ENCODE assay signal across 1 cellular context in the genomic region with DNA sequence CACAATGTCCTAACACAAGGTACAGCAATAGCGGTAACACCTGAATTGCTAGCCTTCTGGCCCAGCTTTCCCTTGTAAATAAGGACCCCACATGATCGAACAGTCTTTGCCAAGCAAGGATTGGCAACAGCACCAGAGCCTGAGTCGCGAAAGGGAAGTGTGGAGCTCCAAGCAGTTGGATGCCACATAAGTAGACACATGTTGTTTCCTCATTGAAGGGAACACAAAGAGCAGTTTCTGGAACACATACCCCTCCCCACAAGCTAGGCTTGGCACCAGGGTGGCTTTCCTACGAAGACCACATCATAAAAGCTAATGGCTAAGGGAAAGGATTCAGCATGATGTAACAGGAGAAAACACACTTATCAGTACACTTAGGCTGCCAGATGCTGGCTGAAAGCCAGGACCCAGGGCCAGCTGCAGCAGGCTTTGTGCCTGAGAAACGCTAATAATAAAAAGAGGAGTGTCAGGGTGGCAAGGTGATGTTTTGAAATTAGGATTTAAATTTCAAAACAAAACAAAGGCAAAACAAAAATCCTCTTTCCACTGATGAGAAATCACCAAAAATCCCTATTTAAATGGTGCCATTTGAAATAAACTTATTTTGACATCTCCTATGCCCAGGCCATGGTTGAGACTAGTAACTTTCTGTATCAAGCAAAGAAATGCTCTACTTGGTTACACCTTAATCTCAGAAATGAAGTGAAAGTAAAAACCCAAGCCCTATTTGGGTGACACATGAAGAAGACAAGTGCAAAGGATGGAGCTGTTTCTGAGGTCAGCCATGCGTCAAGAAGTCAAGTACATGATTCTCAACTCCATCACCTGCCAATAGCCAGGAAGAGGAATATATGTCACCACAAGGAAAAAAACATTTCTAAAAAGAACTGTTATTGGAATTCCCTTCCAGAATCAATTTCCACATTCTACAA.
TF ChIP-seq lines count a peak whose summit lies in the region.

No MANE protein-coding gene starts in this region.

TF ChIP-seq in HEK293, 187 proteins besides CTCF, POLR2A, EP300 and RAD21 (continued from another document and continues in another):
- TF ChIP-seq, protein P1, sequence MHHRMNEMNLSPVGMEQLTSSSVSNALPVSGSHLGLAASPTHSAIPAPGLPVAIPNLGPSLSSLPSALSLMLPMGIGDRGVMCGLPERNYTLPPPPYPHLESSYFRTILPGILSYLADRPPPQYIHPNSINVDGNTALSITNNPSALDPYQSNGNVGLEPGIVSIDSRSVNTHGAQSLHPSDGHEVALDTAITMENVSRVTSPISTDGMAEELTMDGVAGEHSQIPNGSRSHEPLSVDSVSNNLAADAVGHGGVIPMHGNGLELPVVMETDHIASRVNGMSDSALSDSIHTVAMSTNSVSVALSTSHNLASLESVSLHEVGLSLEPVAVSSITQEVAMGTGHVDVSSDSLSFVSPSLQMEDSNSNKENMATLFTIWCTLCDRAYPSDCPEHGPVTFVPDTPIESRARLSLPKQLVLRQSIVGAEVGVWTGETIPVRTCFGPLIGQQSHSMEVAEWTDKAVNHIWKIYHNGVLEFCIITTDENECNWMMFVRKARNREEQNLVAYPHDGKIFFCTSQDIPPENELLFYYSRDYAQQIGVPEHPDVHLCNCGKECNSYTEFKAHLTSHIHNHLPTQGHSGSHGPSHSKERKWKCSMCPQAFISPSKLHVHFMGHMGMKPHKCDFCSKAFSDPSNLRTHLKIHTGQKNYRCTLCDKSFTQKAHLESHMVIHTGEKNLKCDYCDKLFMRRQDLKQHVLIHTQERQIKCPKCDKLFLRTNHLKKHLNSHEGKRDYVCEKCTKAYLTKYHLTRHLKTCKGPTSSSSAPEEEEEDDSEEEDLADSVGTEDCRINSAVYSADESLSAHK (tag by site-specific recombination; IDR thresholded peaks at IDR 0.05): peak; percentile 95
- TF ChIP-seq ZBTB21 (tag by site-specific recombination; IDR thresholded peaks at IDR 0.05) (peak; percentile 72), ZNF324 (tag by site-specific recombination; IDR thresholded peaks at IDR 0.05) (peak; percentile 21; the same call in 1 of the 2 replicates), BCL11A (tag by site-specific recombination; IDR thresholded peaks at IDR 0.05; ENCODE audit: low read depth) (no peak), IKZF3 (tag by site-specific recombination; IDR thresholded peaks at IDR 0.05) (peak; percentile 94), ZNF777 (tag by site-specific recombination; IDR thresholded peaks at IDR 0.05; ENCODE audit: borderline replicate concordance) (no peak), FEZF1 (tag by site-specific recombination; IDR thresholded peaks at IDR 0.05) (peak; percentile 64; the same call in 1 of the 2 replicates), ZNF366 (tag by site-specific recombination; conservative IDR thresholded peaks at IDR 0.05) (peak; percentile 84), ZNF24 (tag by site-specific recombination; IDR thresholded peaks at IDR 0.05) (peak; percentile 69; the same call in 1 of the 2 replicates), SCRT1 (tag by site-specific recombination; IDR thresholded peaks at IDR 0.05; ENCODE audit: borderline replicate concordance) (peak; percentile 66; the same call in 1 of the 2 replicates), ZNF175 (tag by site-specific recombination; IDR thresholded peaks at IDR 0.05) (no peak), SP7 (tag by site-specific recombination; IDR thresholded peaks at IDR 0.05) (peak; percentile 72), GLI2 (tag by site-specific recombination; IDR thresholded peaks at IDR 0.05; ENCODE audit: borderline replicate concordance, low read depth) (no peak), ZNF629 (tag by site-specific recombination; IDR thresholded peaks at IDR 0.05) (peak; percentile 90), ZBTB8A (tag by site-specific recombination; IDR thresholded peaks at IDR 0.05) (peak; percentile 52; the same call in 1 of the 2 replicates), KLF10 (tag by site-specific recombination; IDR thresholded peaks at IDR 0.05) (peak; percentile 78), ZNF140 (tag by site-specific recombination; IDR thresholded peaks at IDR 0.05) (no peak), GLIS2 (tag by site-specific recombination; IDR thresholded peaks at IDR 0.05) (peak; percentile 40), ZNF830 (tag by site-specific recombination; IDR thresholded peaks at IDR 0.05; ENCODE audit: low read depth) (no peak), HOXA7 (CRISPR knock-in tag; IDR thresholded peaks at IDR 0.05; ENCODE audit: borderline replicate concordance) (no peak), OSR2 (tag by site-specific recombination; IDR thresholded peaks at IDR 0.05) (peak; percentile 75; the same call in 1 of the 2 replicates), GLIS1 (tag by site-specific recombination; IDR thresholded peaks at IDR 0.05) (peak; percentile 39; the same call in 1 of the 2 replicates), ZNF660 (tag by site-specific recombination; IDR thresholded peaks at IDR 0.05) (peak; percentile 81; the same call in 1 of the 2 replicates), ZNF792 (tag by site-specific recombination; IDR thresholded peaks at IDR 0.05) (no peak), ZBTB48 (tag by site-specific recombination; IDR thresholded peaks at IDR 0.05) (no peak; the same call in 1 of the 2 replicates), MZF1 (tag by site-specific recombination; IDR thresholded peaks at IDR 0.05; ENCODE audit: borderline replicate concordance) (peak; percentile 39; the same call in 1 of the 2 replicates), ZNF184 (tag by site-specific recombination; IDR thresholded peaks at IDR 0.05) (peak; percentile 97), ZNF10 (tag by site-specific recombination; IDR thresholded peaks at IDR 0.05) (peak; percentile 73)
- TF ChIP-seq, protein P2, sequence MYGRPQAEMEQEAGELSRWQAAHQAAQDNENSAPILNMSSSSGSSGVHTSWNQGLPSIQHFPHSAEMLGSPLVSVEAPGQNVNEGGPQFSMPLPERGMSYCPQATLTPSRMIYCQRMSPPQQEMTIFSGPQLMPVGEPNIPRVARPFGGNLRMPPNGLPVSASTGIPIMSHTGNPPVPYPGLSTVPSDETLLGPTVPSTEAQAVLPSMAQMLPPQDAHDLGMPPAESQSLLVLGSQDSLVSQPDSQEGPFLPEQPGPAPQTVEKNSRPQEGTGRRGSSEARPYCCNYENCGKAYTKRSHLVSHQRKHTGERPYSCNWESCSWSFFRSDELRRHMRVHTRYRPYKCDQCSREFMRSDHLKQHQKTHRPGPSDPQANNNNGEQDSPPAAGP (tag by site-specific recombination; IDR thresholded peaks at IDR 0.05): peak; percentile 58
- TF ChIP-seq, protein P3, sequence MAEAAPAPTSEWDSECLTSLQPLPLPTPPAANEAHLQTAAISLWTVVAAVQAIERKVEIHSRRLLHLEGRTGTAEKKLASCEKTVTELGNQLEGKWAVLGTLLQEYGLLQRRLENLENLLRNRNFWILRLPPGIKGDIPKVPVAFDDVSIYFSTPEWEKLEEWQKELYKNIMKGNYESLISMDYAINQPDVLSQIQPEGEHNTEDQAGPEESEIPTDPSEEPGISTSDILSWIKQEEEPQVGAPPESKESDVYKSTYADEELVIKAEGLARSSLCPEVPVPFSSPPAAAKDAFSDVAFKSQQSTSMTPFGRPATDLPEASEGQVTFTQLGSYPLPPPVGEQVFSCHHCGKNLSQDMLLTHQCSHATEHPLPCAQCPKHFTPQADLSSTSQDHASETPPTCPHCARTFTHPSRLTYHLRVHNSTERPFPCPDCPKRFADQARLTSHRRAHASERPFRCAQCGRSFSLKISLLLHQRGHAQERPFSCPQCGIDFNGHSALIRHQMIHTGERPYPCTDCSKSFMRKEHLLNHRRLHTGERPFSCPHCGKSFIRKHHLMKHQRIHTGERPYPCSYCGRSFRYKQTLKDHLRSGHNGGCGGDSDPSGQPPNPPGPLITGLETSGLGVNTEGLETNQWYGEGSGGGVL (tag by site-specific recombination; IDR thresholded peaks at IDR 0.05): no peak
- TF ChIP-seq, protein P4, sequence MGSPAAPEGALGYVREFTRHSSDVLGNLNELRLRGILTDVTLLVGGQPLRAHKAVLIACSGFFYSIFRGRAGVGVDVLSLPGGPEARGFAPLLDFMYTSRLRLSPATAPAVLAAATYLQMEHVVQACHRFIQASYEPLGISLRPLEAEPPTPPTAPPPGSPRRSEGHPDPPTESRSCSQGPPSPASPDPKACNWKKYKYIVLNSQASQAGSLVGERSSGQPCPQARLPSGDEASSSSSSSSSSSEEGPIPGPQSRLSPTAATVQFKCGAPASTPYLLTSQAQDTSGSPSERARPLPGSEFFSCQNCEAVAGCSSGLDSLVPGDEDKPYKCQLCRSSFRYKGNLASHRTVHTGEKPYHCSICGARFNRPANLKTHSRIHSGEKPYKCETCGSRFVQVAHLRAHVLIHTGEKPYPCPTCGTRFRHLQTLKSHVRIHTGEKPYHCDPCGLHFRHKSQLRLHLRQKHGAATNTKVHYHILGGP (tag by site-specific recombination; IDR thresholded peaks at IDR 0.05): no peak
- TF ChIP-seq, protein P5, sequence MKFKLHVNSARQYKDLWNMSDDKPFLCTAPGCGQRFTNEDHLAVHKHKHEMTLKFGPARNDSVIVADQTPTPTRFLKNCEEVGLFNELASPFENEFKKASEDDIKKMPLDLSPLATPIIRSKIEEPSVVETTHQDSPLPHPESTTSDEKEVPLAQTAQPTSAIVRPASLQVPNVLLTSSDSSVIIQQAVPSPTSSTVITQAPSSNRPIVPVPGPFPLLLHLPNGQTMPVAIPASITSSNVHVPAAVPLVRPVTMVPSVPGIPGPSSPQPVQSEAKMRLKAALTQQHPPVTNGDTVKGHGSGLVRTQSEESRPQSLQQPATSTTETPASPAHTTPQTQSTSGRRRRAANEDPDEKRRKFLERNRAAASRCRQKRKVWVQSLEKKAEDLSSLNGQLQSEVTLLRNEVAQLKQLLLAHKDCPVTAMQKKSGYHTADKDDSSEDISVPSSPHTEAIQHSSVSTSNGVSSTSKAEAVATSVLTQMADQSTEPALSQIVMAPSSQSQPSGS (tag by site-specific recombination; IDR thresholded peaks at IDR 0.05; ENCODE audit: low read depth): 0 out of 2 replicates have a peak, but pooled peaks have one; percentile 33
- TF ChIP-seq, protein P6, sequence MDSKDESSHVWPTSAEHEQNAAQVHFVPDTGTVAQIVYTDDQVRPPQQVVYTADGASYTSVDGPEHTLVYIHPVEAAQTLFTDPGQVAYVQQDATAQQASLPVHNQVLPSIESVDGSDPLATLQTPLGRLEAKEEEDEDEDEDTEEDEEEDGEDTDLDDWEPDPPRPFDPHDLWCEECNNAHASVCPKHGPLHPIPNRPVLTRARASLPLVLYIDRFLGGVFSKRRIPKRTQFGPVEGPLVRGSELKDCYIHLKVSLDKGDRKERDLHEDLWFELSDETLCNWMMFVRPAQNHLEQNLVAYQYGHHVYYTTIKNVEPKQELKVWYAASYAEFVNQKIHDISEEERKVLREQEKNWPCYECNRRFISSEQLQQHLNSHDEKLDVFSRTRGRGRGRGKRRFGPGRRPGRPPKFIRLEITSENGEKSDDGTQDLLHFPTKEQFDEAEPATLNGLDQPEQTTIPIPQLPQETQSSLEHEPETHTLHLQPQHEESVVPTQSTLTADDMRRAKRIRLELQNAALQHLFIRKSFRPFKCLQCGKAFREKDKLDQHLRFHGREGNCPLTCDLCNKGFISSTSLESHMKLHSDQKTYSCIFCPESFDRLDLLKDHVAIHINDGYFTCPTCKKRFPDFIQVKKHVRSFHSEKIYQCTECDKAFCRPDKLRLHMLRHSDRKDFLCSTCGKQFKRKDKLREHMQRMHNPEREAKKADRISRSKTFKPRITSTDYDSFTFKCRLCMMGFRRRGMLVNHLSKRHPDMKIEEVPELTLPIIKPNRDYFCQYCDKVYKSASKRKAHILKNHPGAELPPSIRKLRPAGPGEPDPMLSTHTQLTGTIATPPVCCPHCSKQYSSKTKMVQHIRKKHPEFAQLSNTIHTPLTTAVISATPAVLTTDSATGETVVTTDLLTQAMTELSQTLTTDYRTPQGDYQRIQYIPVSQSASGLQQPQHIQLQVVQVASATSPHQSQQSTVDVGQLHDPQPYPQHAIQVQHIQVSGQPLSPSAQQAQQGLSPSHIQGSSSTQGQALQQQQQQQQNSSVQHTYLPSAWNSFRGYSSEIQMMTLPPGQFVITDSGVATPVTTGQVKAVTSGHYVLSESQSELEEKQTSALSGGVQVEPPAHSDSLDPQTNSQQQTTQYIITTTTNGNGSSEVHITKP (tag by site-specific recombination; IDR thresholded peaks at IDR 0.05): no peak; the same call in 1 of the 2 replicates
- TF ChIP-seq, protein P7, sequence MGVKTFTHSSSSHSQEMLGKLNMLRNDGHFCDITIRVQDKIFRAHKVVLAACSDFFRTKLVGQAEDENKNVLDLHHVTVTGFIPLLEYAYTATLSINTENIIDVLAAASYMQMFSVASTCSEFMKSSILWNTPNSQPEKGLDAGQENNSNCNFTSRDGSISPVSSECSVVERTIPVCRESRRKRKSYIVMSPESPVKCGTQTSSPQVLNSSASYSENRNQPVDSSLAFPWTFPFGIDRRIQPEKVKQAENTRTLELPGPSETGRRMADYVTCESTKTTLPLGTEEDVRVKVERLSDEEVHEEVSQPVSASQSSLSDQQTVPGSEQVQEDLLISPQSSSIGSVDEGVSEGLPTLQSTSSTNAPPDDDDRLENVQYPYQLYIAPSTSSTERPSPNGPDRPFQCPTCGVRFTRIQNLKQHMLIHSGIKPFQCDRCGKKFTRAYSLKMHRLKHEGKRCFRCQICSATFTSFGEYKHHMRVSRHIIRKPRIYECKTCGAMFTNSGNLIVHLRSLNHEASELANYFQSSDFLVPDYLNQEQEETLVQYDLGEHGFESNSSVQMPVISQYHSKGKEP (tag by site-specific recombination; IDR thresholded peaks at IDR 0.05): peak; percentile 72; the same call in 1 of the 2 replicates
- TF ChIP-seq, protein P8, sequence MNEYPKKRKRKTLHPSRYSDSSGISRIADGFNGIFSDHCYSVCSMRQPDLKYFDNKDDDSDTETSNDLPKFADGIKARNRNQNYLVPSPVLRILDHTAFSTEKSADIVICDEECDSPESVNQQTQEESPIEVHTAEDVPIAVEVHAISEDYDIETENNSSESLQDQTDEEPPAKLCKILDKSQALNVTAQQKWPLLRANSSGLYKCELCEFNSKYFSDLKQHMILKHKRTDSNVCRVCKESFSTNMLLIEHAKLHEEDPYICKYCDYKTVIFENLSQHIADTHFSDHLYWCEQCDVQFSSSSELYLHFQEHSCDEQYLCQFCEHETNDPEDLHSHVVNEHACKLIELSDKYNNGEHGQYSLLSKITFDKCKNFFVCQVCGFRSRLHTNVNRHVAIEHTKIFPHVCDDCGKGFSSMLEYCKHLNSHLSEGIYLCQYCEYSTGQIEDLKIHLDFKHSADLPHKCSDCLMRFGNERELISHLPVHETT (tag by site-specific recombination; IDR thresholded peaks at IDR 0.05): no peak
- TF ChIP-seq, protein P9, sequence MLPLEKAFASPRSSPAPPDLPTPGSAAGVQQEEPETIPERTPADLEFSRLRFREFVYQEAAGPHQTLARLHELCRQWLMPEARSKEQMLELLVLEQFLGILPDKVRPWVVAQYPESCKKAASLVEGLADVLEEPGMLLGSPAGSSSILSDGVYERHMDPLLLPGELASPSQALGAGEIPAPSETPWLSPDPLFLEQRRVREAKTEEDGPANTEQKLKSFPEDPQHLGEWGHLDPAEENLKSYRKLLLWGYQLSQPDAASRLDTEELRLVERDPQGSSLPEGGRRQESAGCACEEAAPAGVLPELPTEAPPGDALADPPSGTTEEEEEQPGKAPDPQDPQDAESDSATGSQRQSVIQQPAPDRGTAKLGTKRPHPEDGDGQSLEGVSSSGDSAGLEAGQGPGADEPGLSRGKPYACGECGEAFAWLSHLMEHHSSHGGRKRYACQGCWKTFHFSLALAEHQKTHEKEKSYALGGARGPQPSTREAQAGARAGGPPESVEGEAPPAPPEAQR (tag by site-specific recombination; IDR thresholded peaks at IDR 0.05): no peak
- TF ChIP-seq, protein P10, sequence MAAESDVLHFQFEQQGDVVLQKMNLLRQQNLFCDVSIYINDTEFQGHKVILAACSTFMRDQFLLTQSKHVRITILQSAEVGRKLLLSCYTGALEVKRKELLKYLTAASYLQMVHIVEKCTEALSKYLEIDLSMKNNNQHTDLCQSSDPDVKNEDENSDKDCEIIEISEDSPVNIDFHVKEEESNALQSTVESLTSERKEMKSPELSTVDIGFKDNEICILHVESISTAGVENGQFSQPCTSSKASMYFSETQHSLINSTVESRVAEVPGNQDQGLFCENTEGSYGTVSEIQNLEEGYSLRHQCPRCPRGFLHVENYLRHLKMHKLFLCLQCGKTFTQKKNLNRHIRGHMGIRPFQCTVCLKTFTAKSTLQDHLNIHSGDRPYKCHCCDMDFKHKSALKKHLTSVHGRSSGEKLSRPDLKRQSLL (tag by site-specific recombination; IDR thresholded peaks at IDR 0.05): no peak
